ENCODE assay signal across 17 cellular contexts in the genomic region with DNA sequence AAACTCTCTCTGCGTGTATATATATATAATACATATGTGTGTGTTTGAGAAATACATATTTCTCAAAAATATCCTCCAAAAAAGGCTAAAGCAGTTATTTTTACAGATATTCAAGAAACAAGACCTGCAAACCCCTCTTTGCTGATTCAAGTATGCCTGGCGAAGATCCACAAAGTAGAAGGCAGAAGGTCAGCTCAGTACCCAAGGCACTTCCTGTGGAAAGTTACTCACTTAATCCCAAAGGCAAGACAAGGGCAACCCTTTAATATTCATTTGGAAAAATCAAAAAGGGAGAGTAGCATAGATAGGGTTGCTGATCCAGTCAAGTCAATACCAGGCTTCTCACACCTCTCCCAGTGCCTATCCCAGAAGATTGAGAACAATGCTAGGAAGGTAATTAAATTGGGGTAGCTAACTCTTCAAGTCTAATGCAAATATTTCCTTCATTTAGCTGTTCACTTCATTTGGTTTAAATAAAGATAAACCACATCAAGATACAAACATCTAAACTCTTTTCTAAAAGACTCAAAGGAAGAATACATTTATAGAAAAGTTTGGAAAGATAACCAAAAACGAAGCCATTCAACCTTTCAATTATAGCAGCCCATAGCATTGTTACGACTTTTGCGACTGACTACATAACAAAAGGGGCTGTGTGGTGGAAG. TPM values are rescaled to one million over a fixed set of nuclear protein-coding genes. Genes with fewer than 3 reads are reported as not detected.
DNase-seq lines count a peak whose midpoint lies in the region; ATAC-seq and TF ChIP-seq lines count a peak whose summit lies in the region.
"Had no signal": no experiment of that assay in that cellular context is flagged by ENCODE, and none has a peak within 500 bp of the region (broad histone marks: within the 10 kb centered on the region; RNA-seq: fewer than 3 reads in every experiment).

No MANE protein-coding gene starts in this region.

- peaks cover under 1% of the 10 kb centered on the region for H3K4me1 ChIP-seq in CD8-positive, alpha-beta T cell (ENCODE audit: insufficient read depth, low read length)
- H3K4me1 ChIP-seq in GM23248 (ENCODE audit: insufficient read depth) (peaks cover 13% of the 10 kb centered on the region), H9 (ENCODE audit: insufficient read depth, low read length) (no peaks in the 10 kb centered on the region)

- H4K20me1 ChIP-seq in GM23248 (ENCODE audit: insufficient read depth) (no peaks in the 10 kb centered on the region), H9 (ENCODE audit: control insufficient read depth, insufficient read depth, insufficient read length) (no peaks in the 10 kb centered on the region)
- H4K20me1 ChIP-seq: BLaER1 treated with 17β-estradiol and CSF1 and Interleukin-3, amounts not matched to agents 10 nM and 100 nM had no signal

- no peak overlapping the region for H2BK20ac ChIP-seq in H9 (ENCODE audit: low read depth, low read length, poor library complexity, severe bottlenecking)

- H4K5ac ChIP-seq in H9 (ENCODE audit: insufficient read length, low read depth, low read length): no peak overlapping the region

- H3K56ac ChIP-seq in H9 (ENCODE audit: insufficient read length, low read depth, low read length): no peak overlapping the region

- H3K27ac ChIP-seq in CD8-positive, alpha-beta T cell (ENCODE audit: low read depth, low read length): no peak overlapping the region
- H3K27ac ChIP-seq in GM23248: no peak overlapping the region
- H3K27ac ChIP-seq in H9 (ENCODE audit: insufficient read length, low read depth, low read length): no peak overlapping the region

- H3K4me1 Mint-ChIP-seq in CD8-positive, alpha-beta T cell (ENCODE audit: low read depth): peaks cover 19% of the 10 kb centered on the region
- peaks cover 11% of the 10 kb centered on the region for H3K4me1 Mint-ChIP-seq in central memory CD8-positive, alpha-beta T cell
- H3K4me1 Mint-ChIP-seq in osteocyte (ENCODE audit: unreplicated experiment) (peaks cover 13% of the 10 kb centered on the region), progenitor cell of endocrine pancreas (ENCODE audit: low read depth) (no peaks in the 10 kb centered on the region), H9 (peaks cover 0 to 9% of the 10 kb centered on the region in 2 experiments; a peak in 1 of 4 replicates)

- H3K9me3 ChIP-seq in CD8-positive, alpha-beta T cell (ENCODE audit: low read length): no peaks in the 10 kb centered on the region
- H3K9me3 ChIP-seq in GM23248 (ENCODE audit: low read depth) (no peaks in the 10 kb centered on the region), H9 (ENCODE audit: control insufficient read depth, low read depth, low read length) (no peaks in the 10 kb centered on the region)
- H3K9me3 ChIP-seq: BLaER1 treated with 17β-estradiol and CSF1 and Interleukin-3, amounts not matched to agents 10 nM and 100 nM had no signal

- no peak overlapping the region for H2BK5ac ChIP-seq in H9 (ENCODE audit: insufficient read length, low read length)

- no peaks in the 10 kb centered on the region for H3K9me3 Mint-ChIP-seq in CD8-positive, alpha-beta T cell
- no peaks in the 10 kb centered on the region for H3K9me3 Mint-ChIP-seq in central memory CD8-positive, alpha-beta T cell
- H3K9me3 Mint-ChIP-seq in osteocyte (ENCODE audit: unreplicated experiment): no peaks in the 10 kb centered on the region
- no peaks in the 10 kb centered on the region for H3K9me3 Mint-ChIP-seq in progenitor cell of endocrine pancreas (ENCODE audit: low read depth)
- no peaks in the 10 kb centered on the region for H3K9me3 Mint-ChIP-seq in H9
- H3K9me3 Mint-ChIP-seq: activated T-helper 1 cell treated with anti-CD3 and anti-CD28 coated beads, Interleukin-12 subunit alpha, Interleukin-12 subunit beta, Interleukin-2, Interleukin-4 antibody, amounts not matched to agents 30 ng/mL and 10 ng/mL and 1 ng/mL, durations not matched to agents 14 hours and 24 hours and 36 hours; T-helper 1 cell treated with Interleukin-12 subunit alpha and Interleukin-12 subunit beta and Interleukin-4 antibody, amounts not matched to agents 30 μg/mL and 1 μg/mL, for 36 hours had no signal

- no peak for TF ChIP-seq CTCF in CD8-positive, alpha-beta T cell (IDR thresholded peaks at IDR 0.05)
- no peak for TF ChIP-seq CTCF in osteocyte (IDR thresholded peaks at IDR 0.05)
- TF ChIP-seq CTCF in progenitor cell of endocrine pancreas (IDR thresholded peaks at IDR 0.05; ENCODE audit: unreplicated experiment): no peak
- TF ChIP-seq CTCF in H9 (conservative IDR thresholded peaks at IDR 0.05): no peak

- peak overlapping the region; percentile 8 for H3K27ac Mint-ChIP-seq in CD8-positive, alpha-beta T cell
- H3K27ac Mint-ChIP-seq in central memory CD8-positive, alpha-beta T cell (ENCODE audit: low read depth): peak overlapping the region; percentile 38
- H3K27ac Mint-ChIP-seq in osteocyte (ENCODE audit: unreplicated experiment): peak overlapping the region; percentile 48
- no peak overlapping the region for H3K27ac Mint-ChIP-seq in progenitor cell of endocrine pancreas
- no peak overlapping the region; a peak in 1 of 7 replicates for H3K27ac Mint-ChIP-seq in H9
- H3K27ac Mint-ChIP-seq: activated T-helper 1 cell treated with anti-CD3 and anti-CD28 coated beads, Interleukin-12 subunit alpha, Interleukin-12 subunit beta, Interleukin-2, Interleukin-4 antibody, amounts not matched to agents 30 ng/mL and 10 ng/mL and 1 ng/mL, durations not matched to agents 14 hours and 24 hours and 36 hours; T-helper 1 cell treated with Interleukin-12 subunit alpha and Interleukin-12 subunit beta and Interleukin-4 antibody, amounts not matched to agents 30 μg/mL and 1 μg/mL, for 36 hours had no signal

- H3K9me2 ChIP-seq in GM23248 (ENCODE audit: insufficient read depth): no peaks in the 10 kb centered on the region

- H3F3A ChIP-seq in GM23248 (ENCODE audit: insufficient read depth): peaks cover 8% of the 10 kb centered on the region; the same call in 1 of the 2 replicates

- WGBS in GM23248 (ENCODE audit: low coverage in 1 of 2, low lambda C conversion rate in 2 of 2, missing lambda C conversion rate in 2 of 2), 2 experiments: 98% methylated on average over 5 of the region's 5 CpGs
- no CpG with 5 or more reads among the region's 5 CpGs for WGBS in H9 (ENCODE audit: extremely low coverage, insufficient read length, low lambda C conversion rate)

- H3K79me2 ChIP-seq in GM23248 (ENCODE audit: insufficient read depth) (0 out of 2 replicates have a peak, but pooled peaks cover 2% of the 10 kb centered on the region), H9 (ENCODE audit: insufficient read depth, low read length) (no peaks in the 10 kb centered on the region)

- POLR2A ChIA-PET in CD8-positive, alpha-beta T cell (lab: Charles Lee): no interaction called here

- H4K91ac ChIP-seq in H9 (ENCODE audit: insufficient read length, low read depth, low read length): no peak overlapping the region

- H2AK5ac ChIP-seq in H9 (ENCODE audit: insufficient read length, low read length): no peak overlapping the region

- H3K23me2 ChIP-seq in H9 (ENCODE audit: insufficient read length, low read depth, low read length, poor library complexity, severe bottlenecking): no peaks in the 10 kb centered on the region

- H3K9ac ChIP-seq in GM23248 (no peak overlapping the region), H9 (ENCODE audit: extremely low read depth, insufficient read length, low read length) (no peak overlapping the region)

- H2BK12ac ChIP-seq in H9 (ENCODE audit: insufficient read length, low read depth, low read length): no peak overlapping the region

- peaks cover 65% of the 10 kb centered on the region for H3K36me3 Mint-ChIP-seq in CD8-positive, alpha-beta T cell
- H3K36me3 Mint-ChIP-seq in central memory CD8-positive, alpha-beta T cell (ENCODE audit: insufficient read depth): peaks cover 45% of the 10 kb centered on the region
- H3K36me3 Mint-ChIP-seq in osteocyte (ENCODE audit: unreplicated experiment) (peaks cover 22% of the 10 kb centered on the region), progenitor cell of endocrine pancreas (ENCODE audit: insufficient read depth) (peaks cover 11% of the 10 kb centered on the region), H9 (ENCODE audit: insufficient read depth in 1 of 3, low read depth in 3 of 3) (peaks cover 11 to 48% (median 48%) of the 10 kb centered on the region in 3 experiments; a peak in 6 of 7 replicates)

- DNase-seq in CD8-positive, alpha-beta T cell: no peak
- DNase-seq in GM23248 (peak; percentile 31), osteocyte (ENCODE audit: extremely low spot score, unreplicated experiment) (no peak), progenitor cell of endocrine pancreas (ENCODE audit: low spot score, unreplicated experiment) (no peak), H9 (no peak), GM19238 (ENCODE audit: insufficient read length, low spot score) (no peak)
- DNase-seq in central memory CD8-positive, alpha-beta T cell (ENCODE audit: low spot score in 2 of 2): no peak
- DNase-seq: activated CD4-positive, alpha-beta T cell treated with anti-CD3 and anti-CD28 coated beads for 4 hours; anterior cingulate cortex; cortex of kidney; DMS53; H7; NCI-H2029 treated with DMSO at 0.1 percent for 48 hours had no signal

- no peak overlapping the region for H3K14ac ChIP-seq in H9 (ENCODE audit: insufficient read depth, low read length)

- no peak overlapping the region for H3K4me3 Mint-ChIP-seq in CD8-positive, alpha-beta T cell
- H3K4me3 Mint-ChIP-seq in central memory CD8-positive, alpha-beta T cell: no peak overlapping the region
- no peak overlapping the region for H3K4me3 Mint-ChIP-seq in osteocyte (ENCODE audit: unreplicated experiment)
- H3K4me3 Mint-ChIP-seq in progenitor cell of endocrine pancreas (ENCODE audit: low read depth): no peak overlapping the region
- no peak overlapping the region for H3K4me3 Mint-ChIP-seq in H9
- H3K4me3 Mint-ChIP-seq: activated T-helper 1 cell treated with anti-CD3 and anti-CD28 coated beads, Interleukin-12 subunit alpha, Interleukin-12 subunit beta, Interleukin-2, Interleukin-4 antibody, amounts not matched to agents 30 ng/mL and 10 ng/mL and 1 ng/mL, durations not matched to agents 14 hours and 24 hours and 36 hours; T-helper 1 cell treated with Interleukin-12 subunit alpha and Interleukin-12 subunit beta and Interleukin-4 antibody, amounts not matched to agents 30 μg/mL and 1 μg/mL, for 36 hours had no signal

- no peak overlapping the region for H2BK120ac ChIP-seq in H9 (ENCODE audit: low read depth, low read length, poor library complexity, severe bottlenecking)

- no peak overlapping the region for H4K8ac ChIP-seq in H9 (replicated peaks; ENCODE audit: insufficient read length, low read depth, low read length)

- no peak overlapping the region for H3K18ac ChIP-seq in H9 (ENCODE audit: insufficient read length, low read depth, low read length)

- no peak overlapping the region for H3K4me3 ChIP-seq in CD8-positive, alpha-beta T cell (ENCODE audit: low read depth, low read length)
- H3K4me3 ChIP-seq in GM23248: no peak overlapping the region
- H3K4me3 ChIP-seq: BLaER1 treated with 17β-estradiol and CSF1 and Interleukin-3, amounts not matched to agents 10 nM and 100 nM; lung had no signal

- H3T11ph ChIP-seq in H9 (ENCODE audit: low read length): no peak overlapping the region

- H3K27me3 Mint-ChIP-seq in CD8-positive, alpha-beta T cell (ENCODE audit: low read depth): no peaks in the 10 kb centered on the region
- H3K27me3 Mint-ChIP-seq in central memory CD8-positive, alpha-beta T cell: no peaks in the 10 kb centered on the region
- H3K27me3 Mint-ChIP-seq in osteocyte (ENCODE audit: unreplicated experiment) (no peaks in the 10 kb centered on the region), progenitor cell of endocrine pancreas (no peaks in the 10 kb centered on the region), H9 (ENCODE audit: low read depth) (no peaks in the 10 kb centered on the region)

- no peaks in the 10 kb centered on the region for H3K27me3 ChIP-seq in CD8-positive, alpha-beta T cell (ENCODE audit: insufficient read depth, low read length)
- no peaks in the 10 kb centered on the region for H3K27me3 ChIP-seq in GM23248 (replicated peaks; ENCODE audit: insufficient read depth)
- no peaks in the 10 kb centered on the region for H3K27me3 ChIP-seq in H9 (ENCODE audit: insufficient read depth, low read length)
- H3K27me3 ChIP-seq: BLaER1 treated with 17β-estradiol and CSF1 and Interleukin-3, amounts not matched to agents 10 nM and 100 nM had no signal

- peaks cover 14% of the 10 kb centered on the region for H3K36me3 ChIP-seq in CD8-positive, alpha-beta T cell (ENCODE audit: insufficient read depth, low read length)
- peaks cover 12% of the 10 kb centered on the region; the same call in 1 of the 2 replicates for H3K36me3 ChIP-seq in GM23248 (ENCODE audit: low read depth)

- H2AFZ ChIP-seq in GM23248 (no peak overlapping the region), H9 (ENCODE audit: low read length) (no peak overlapping the region)

- no peak overlapping the region for H3K23ac ChIP-seq in H9 (ENCODE audit: insufficient read length, low read depth, low read length)

- H3K79me1 ChIP-seq in H9 (ENCODE audit: insufficient read depth, low read depth, low read length, poor library complexity, severe bottlenecking): no peaks in the 10 kb centered on the region

- ATAC-seq in CD8-positive, alpha-beta T cell: no peak
- no peak for ATAC-seq in central memory CD8-positive, alpha-beta T cell (replicated peaks; ENCODE audit: extremely low read depth, poor library complexity, severe bottlenecking)

- no peak overlapping the region for H2BK15ac ChIP-seq in H9 (ENCODE audit: low read depth, low read length)

- no peak overlapping the region for H3K4ac ChIP-seq in H9 (ENCODE audit: low read depth, low read length)

- CTCF ChIA-PET in CD8-positive, alpha-beta T cell (lab: Charles Lee): no interaction called here

- in situ Hi-C loops in GM23248 (cut with MboI): no loop called here

- H3K4me2 ChIP-seq in GM23248 (ENCODE audit: unreplicated experiment) (no peak overlapping the region), H9 (ENCODE audit: insufficient read depth, insufficient read length, low read length) (no peak overlapping the region)

- intact Hi-C loops in CD8-positive, alpha-beta T cell (cut with DNase I, micrococcal nuclease): loop anchor here (5.0 to 10.0 kb wide), 3 partner anchors 425 to 1875 kb away; partner anchors contain the start of genes B4GALT4 (in 1 of the 2) and POLQ (in 1 of the 2)

RNA-seq across cellular contexts. Expression of gene COX17, which starts 7.2 kb away (rescaled TPM):
- 10 to 100 TPM; 22.4 to 23.2 TPM for total RNA-seq in CD8-positive, alpha-beta T cell
- 7.0 and 27.7 TPM in 2 replicates for total RNA-seq in GM23248 (2014; rRNA removed; shearing (Covaris generic))
- 53.3 and 56.7 TPM in 2 replicates for polyA plus RNA-seq in GM23248 (2016; fragmentation: Nextera tagmentation; extraction: Ambion mirVana)
- total RNA-seq in osteocyte (16.1 and 18.2 TPM in 2 replicates), progenitor cell of endocrine pancreas (29.9 and 35.4 TPM in 2 replicates), H9 (2021) (47.0 and 53.4 TPM in 2 replicates)

RNA-seq across cellular contexts. Expression of gene POPDC2, which starts 9.6 kb away (rescaled TPM):
- 1 to 10 TPM; 1.0 to 2.1 TPM for total RNA-seq in CD8-positive, alpha-beta T cell
- total RNA-seq in GM23248 (2014; rRNA removed; shearing (Covaris generic)): not detected in 2 replicates
- polyA plus RNA-seq in GM23248 (2016; fragmentation: Nextera tagmentation; extraction: Ambion mirVana): 0.74 and 1.2 TPM in 2 replicates
- total RNA-seq in osteocyte (2.1 and 2.4 TPM in 2 replicates), progenitor cell of endocrine pancreas (2.9 and 3.8 TPM in 2 replicates), H9 (2021) (0.37 and 0.97 TPM in 2 replicates)

RNA-seq across cellular contexts. Expression of gene CFAP91, which starts 32.8 kb away (rescaled TPM):
- total RNA-seq in CD8-positive, alpha-beta T cell: not detected
- total RNA-seq in GM23248 (2014; rRNA removed; shearing (Covaris generic)): not detected in 2 replicates
- not detected in 2 replicates for polyA plus RNA-seq in GM23248 (2016; fragmentation: Nextera tagmentation; extraction: Ambion mirVana)
- not detected in 2 replicates for total RNA-seq in osteocyte
- total RNA-seq in progenitor cell of endocrine pancreas: 63.0 and 75.0 TPM in 2 replicates
- total RNA-seq in H9 (2021): 2.2 and 2.3 TPM in 2 replicates
- total RNA-seq: activated T-helper 1 cell treated with anti-CD3 and anti-CD28 coated beads, Interleukin-12 subunit alpha, Interleukin-12 subunit beta, Interleukin-2, Interleukin-4 antibody, amounts not matched to agents 30 ng/mL and 10 ng/mL and 1 ng/mL, durations not matched to agents 14 hours and 24 hours and 36 hours had no signal

Comparison
In these comparisons a context has a peak if more than half of its experiments do, and no peak if none do; other contexts are left out.
1. H3K27ac Mint-ChIP-seq: peak in CD8-positive, alpha-beta T cell (single experiment), central memory CD8-positive, alpha-beta T cell (single experiment) and osteocyte (single experiment); none in progenitor cell of endocrine pancreas (single experiment) and H9 (0 of 3).
2. RNA of gene CFAP91, which starts 32.8 kb away (total RNA-seq): 63.0 to 75.0 TPM in progenitor cell of endocrine pancreas; 2.2 to 2.3 TPM in H9, not detected in osteocyte, not detected in CD8-positive, alpha-beta T cell and not detected in GM23248; every median in the first group is over 10 times any median in the second.